In genomic region chr18:77608807-77609206, GRCh38 we compare ENCODE assay signal across 12 cellular contexts.
A peak's percentile ranks its signal among the peaks of the same experiment; 100 is the strongest.
DNase-seq lines count a peak whose midpoint lies in the region; ATAC-seq and TF ChIP-seq lines count a peak whose summit lies in the region.
"Had no signal": no experiment of that assay in that cellular context is flagged by ENCODE, and none has a peak within 500 bp of the region (broad histone marks: within the 10 kb centered on the region; RNA-seq: fewer than 3 reads in every experiment).

No MANE protein-coding gene starts in this region.

- H3K9me3 ChIP-seq in neuronal stem cell (replicated peaks in 1 of 2; ENCODE audit: control insufficient read depth in 2 of 2, insufficient read depth in 1 of 2, low read depth in 1 of 2, low read length in 2 of 2) (peaks cover 0 to 3% of the 10 kb centered on the region in 2 donors), mammary epithelial cell (replicated peaks; ENCODE audit: insufficient read depth, low read length) (peaks cover 27% of the 10 kb centered on the region)

- no peak overlapping the region for H2BK120ac ChIP-seq in neuronal stem cell (ENCODE audit: low read depth, low read length)

- H3K9ac ChIP-seq in neuronal stem cell (ENCODE audit: low read depth, low read length, poor library complexity) (no peak overlapping the region), mammary epithelial cell (ENCODE audit: insufficient read depth, low read length) (no peak overlapping the region)
- H3K9ac ChIP-seq: BLaER1 treated with 17β-estradiol and CSF1 and Interleukin-3, amounts not matched to agents 10 nM and 100 nM; GM23248 had no signal

- H3K4me2 ChIP-seq in neuronal stem cell (ENCODE audit: insufficient read depth, low read length, poor library complexity, severe bottlenecking): no peak overlapping the region
- no peak overlapping the region for H3K4me2 ChIP-seq in mammary epithelial cell (ENCODE audit: insufficient read depth, low read depth, low read length)
- H3K4me2 ChIP-seq: BLaER1 treated with 17β-estradiol and CSF1 and Interleukin-3, amounts not matched to agents 10 nM and 100 nM had no signal

- peak overlapping the region; percentile 86 for H3K14ac ChIP-seq in neuronal stem cell (ENCODE audit: low read length)

- peak overlapping the region; percentile 77 for H3K18ac ChIP-seq in neuronal stem cell (ENCODE audit: low read length)

- H3K27me3 ChIP-seq in H7 (ENCODE audit: control insufficient read depth, insufficient read depth, low read length): no peaks in the 10 kb centered on the region; the same call in 1 of the 2 replicates
- H3K27me3 ChIP-seq in neuronal stem cell (ENCODE audit: control insufficient read depth in 3 of 3, insufficient read depth in 3 of 3, low read depth in 1 of 3, low read length in 3 of 3): no peaks in the 10 kb centered on the region
- H3K27me3 ChIP-seq in mammary epithelial cell (ENCODE audit: insufficient read depth, low read length): no peaks in the 10 kb centered on the region
- H3K27me3 ChIP-seq: BLaER1 treated with 17β-estradiol and CSF1 and Interleukin-3, amounts not matched to agents 10 nM and 100 nM had no signal

- no peaks in the 10 kb centered on the region for H4K20me1 ChIP-seq in mammary epithelial cell (ENCODE audit: insufficient read depth, low read length)
- H4K20me1 ChIP-seq: BLaER1 treated with 17β-estradiol and CSF1 and Interleukin-3, amounts not matched to agents 10 nM and 100 nM had no signal

- H3K79me1 ChIP-seq in neuronal stem cell (ENCODE audit: low read depth, low read length): peaks cover 1% of the 10 kb centered on the region

- H3K4me3 ChIP-seq in H7 (ENCODE audit: insufficient read depth, low read depth, low read length) (no peak overlapping the region), neuronal stem cell (ENCODE audit: low read length in 2 of 2) (no peak overlapping the region), mammary epithelial cell (replicated peaks in 1 of 3; ENCODE audit: insufficient read depth in 1 of 3, low read depth in 2 of 3, low read length in 3 of 3) (no peak overlapping the region)
- H3K4me3 ChIP-seq: BLaER1 treated with 17β-estradiol and CSF1 and Interleukin-3, amounts not matched to agents 10 nM and 100 nM; GM23248 had no signal

- no peak overlapping the region for H4K8ac ChIP-seq in neuronal stem cell (ENCODE audit: low read depth, low read length)

- H3K79me2 ChIP-seq in mammary epithelial cell (ENCODE audit: insufficient read depth, low read length): no peaks in the 10 kb centered on the region

- H2AK5ac ChIP-seq in neuronal stem cell (ENCODE audit: low read depth, low read length): peak overlapping the region; percentile 49

- H2BK12ac ChIP-seq in neuronal stem cell (ENCODE audit: low read length): no peak overlapping the region

- H2BK15ac ChIP-seq in neuronal stem cell (ENCODE audit: low read length): no peak overlapping the region

- in situ Hi-C loops in mammary epithelial cell (cut with MboI; ENCODE audit: low sequenced_read_pairs in 2 of 2): no loop called here

- peak; percentile 61 for DNase-seq in H7
- DNase-seq in NCI-H2227 treated with DMSO at 0.1 percent for 48 hours (lab: John Stamatoyannopoulos, UW): peak; percentile 2
- peak; percentile 58 for DNase-seq in ecto neural progenitor cell (ENCODE audit: low spot score)
- DNase-seq in neuronal stem cell (ENCODE audit: low spot score): no peak
- DNase-seq in Right ventricle myocardium superior: no peak
- DNase-seq in HuH-7.5 (ENCODE audit: low spot score): no peak
- no peak for DNase-seq in mammary epithelial cell
- DNase-seq: ACHN; CD4-positive, CD25-positive, alpha-beta regulatory T cell; DMS53; GM23248 had no signal

- H4K91ac ChIP-seq in neuronal stem cell (ENCODE audit: low read depth, low read length, poor library complexity): no peak overlapping the region

- H3K4ac ChIP-seq in neuronal stem cell (ENCODE audit: low read length): no peak overlapping the region

- peak overlapping the region; percentile 69 for H3K23ac ChIP-seq in neuronal stem cell (ENCODE audit: low read depth, low read length, poor library complexity)

- H2AFZ ChIP-seq in neuronal stem cell (ENCODE audit: low read length): no peak overlapping the region
- no peak overlapping the region for H2AFZ ChIP-seq in mammary epithelial cell (ENCODE audit: low read depth, low read length)
- H2AFZ ChIP-seq: GM23248 had no signal

- no peak overlapping the region for H3K27ac ChIP-seq in neuronal stem cell (replicated peaks; ENCODE audit: low read length)
- H3K27ac ChIP-seq in mammary epithelial cell (ENCODE audit: insufficient read depth, low read depth, low read length): no peak overlapping the region
- H3K27ac ChIP-seq: BLaER1 treated with 17β-estradiol and CSF1 and Interleukin-3, amounts not matched to agents 10 nM and 100 nM; GM23248 had no signal

- no TSS peak for BruUV-seq in mammary epithelial cell (replicated peaks; lab: Mats Ljungman, UMichigan)

- TF ChIP-seq CTCF in mammary epithelial cell (conservative IDR thresholded peaks at IDR 0.05 in 1 of 2, IDR thresholded peaks at IDR 0.05 in 1 of 2; ENCODE audit: extremely low read depth in 1 of 2, insufficient read depth in 1 of 2, low read depth in 1 of 2, low read length in 2 of 2): no peak

- no CpG with 5 or more reads among the region's 10 CpGs for WGBS in neuronal stem cell (ENCODE audit: extremely low coverage in 2 of 2, insufficient read length in 2 of 2, insufficient replicate concordance in 1 of 2), 2 donors
- WGBS in mammary epithelial cell (ENCODE audit: low coverage, missing lambda C conversion rate): 86% methylated on average over 9 of the region's 10 CpGs

- intact Hi-C loops in Right ventricle myocardium superior (cut with DNase I) (no loop called here), mammary epithelial cell (cut with micrococcal nuclease) (no loop called here)

- H3K36me3 ChIP-seq in H7 (replicated peaks; ENCODE audit: control insufficient read depth, insufficient read depth, low read length) (no peaks in the 10 kb centered on the region), neuronal stem cell (replicated peaks in 1 of 2; ENCODE audit: control insufficient read depth in 2 of 2, insufficient read depth in 2 of 2, low read length in 2 of 2) (peaks cover 0 to 2% of the 10 kb centered on the region in 2 donors), mammary epithelial cell (ENCODE audit: insufficient read depth, low read length) (no peaks in the 10 kb centered on the region)
- H3K36me3 ChIP-seq: BLaER1 treated with 17β-estradiol and CSF1 and Interleukin-3, amounts not matched to agents 10 nM and 100 nM had no signal

- CTCF ChIA-PET in mammary epithelial cell (lab: Charles Lee; ENCODE audit: low non-redundant PET): no interaction called here

- no peaks in the 10 kb centered on the region for H3K4me1 ChIP-seq in neuronal stem cell (ENCODE audit: control insufficient read depth in 2 of 2, insufficient read depth in 1 of 2, low read depth in 1 of 2, low read length in 2 of 2)
- no peaks in the 10 kb centered on the region for H3K4me1 ChIP-seq in mammary epithelial cell (ENCODE audit: insufficient read depth, low read length)

- dilution Hi-C loops in mammary epithelial cell (cut with HindIII; ENCODE audit: low sequenced_read_pairs): no loop called here

- no peak overlapping the region for H2BK5ac ChIP-seq in neuronal stem cell (ENCODE audit: low read length)

- no peak for ATAC-seq in Right ventricle myocardium superior (ENCODE audit: poor library complexity)

Comparison
In these comparisons a context has a peak if more than half of its experiments do, and no peak if none do; other contexts are left out.
1. DNase-seq: peak in H7 (single experiment), NCI-H2227 treated with DMSO at 0.1 percent for 48 hours (single experiment) and ecto neural progenitor cell (single experiment); none in neuronal stem cell (single experiment), Right ventricle myocardium superior (single experiment), HuH-7.5 (single experiment) and mammary epithelial cell (single experiment).